Comparison of ENCODE assay signal across 8 cellular contexts in the genomic region with DNA sequence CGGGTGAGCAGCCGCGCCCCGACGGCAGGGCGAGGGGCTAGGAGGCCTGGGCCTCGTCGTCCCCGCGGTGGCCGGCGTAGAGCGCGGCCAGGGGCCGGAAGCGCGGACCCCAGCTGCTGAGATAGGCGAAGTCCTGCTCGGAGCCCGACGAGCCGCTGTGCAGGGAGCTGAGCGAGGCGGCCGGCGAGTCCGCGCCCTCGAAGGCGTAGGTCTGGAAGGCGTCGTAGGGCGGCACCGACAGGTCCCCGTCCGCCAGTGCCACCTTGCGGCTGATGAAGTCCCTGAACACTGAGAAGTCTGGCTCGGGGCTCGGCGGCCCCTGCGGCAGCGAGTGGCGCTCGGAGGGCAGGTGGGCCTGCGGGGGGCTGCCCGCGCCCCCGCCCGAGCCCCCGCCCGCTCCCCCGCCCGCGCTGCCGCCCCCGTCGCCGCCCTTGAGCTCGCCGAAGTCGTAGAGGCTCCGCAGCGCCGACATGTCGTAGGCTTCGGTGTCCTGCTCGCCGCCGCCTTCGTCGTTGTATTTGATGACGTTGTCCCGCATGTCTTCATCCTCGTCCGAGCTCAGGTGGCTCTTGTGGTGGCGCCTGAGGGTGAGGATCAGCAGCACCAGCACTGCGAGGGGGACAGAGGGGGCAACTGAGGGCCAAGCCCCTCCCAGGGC.
A peak's percentile ranks its signal among the peaks of the same experiment; 100 is the strongest.
DNase-seq lines count a peak whose midpoint lies in the region; ATAC-seq and TF ChIP-seq lines count a peak whose summit lies in the region.

No MANE protein-coding gene starts in this region.

- peaks cover 81% of the 10 kb centered on the region for H3K27me3 Mint-ChIP-seq in nephron progenitor cell (ENCODE audit: low read depth, poor library complexity)
- peaks cover 87% of the 10 kb centered on the region for H3K27me3 Mint-ChIP-seq in stimulated activated naive CD8-positive, alpha-beta T cell treated with anti-CD3 and anti-CD28 coated beads, Interleukin-15, amount 100 ng/mL, for 72 hours

- peak; percentile 91 for DNase-seq in GM10248 (ENCODE audit: extremely low spot score)
- DNase-seq in NCI-H526 (lab: John Stamatoyannopoulos, UW), result peak; percentile 69 to 92
- DNase-seq in activated T-cell treated with anti-CD3 and anti-CD28 coated beads for 24 hours (ENCODE audit: low read depth), result peak; percentile 61
- peak; percentile 31 for DNase-seq in fibroblast of gingiva (ENCODE audit: low read depth)
- peak; percentile 92 for DNase-seq in nephron progenitor cell
- DNase-seq in stimulated activated naive CD8-positive, alpha-beta T cell treated with anti-CD3 and anti-CD28 coated beads, Interleukin-15, amount 100 ng/mL, for 72 hours, result peak; percentile 65 to 71
- DNase-seq in NCI-H2107 (lab: John Stamatoyannopoulos, UW), result no peak

- CTCF ChIA-PET in GM10248 (lab: Yijun Ruan, JAX), result interaction anchor here (0.6 to 5.6 kb wide), 33 partner anchors 9 to 566 kb away, joined by 3 to 45 read pairs (median 5); no protein-coding TSS in a partner anchor

- peaks cover 32% of the 10 kb centered on the region for H3K4me1 Mint-ChIP-seq in nephron progenitor cell
- no peaks in the 10 kb centered on the region for H3K4me1 Mint-ChIP-seq in stimulated activated naive CD8-positive, alpha-beta T cell treated with anti-CD3 and anti-CD28 coated beads, Interleukin-15, amount 100 ng/mL, for 72 hours

- no peak overlapping the region for H3K4me3 Mint-ChIP-seq in nephron progenitor cell
- H3K4me3 Mint-ChIP-seq in stimulated activated naive CD8-positive, alpha-beta T cell treated with anti-CD3 and anti-CD28 coated beads, Interleukin-15, amount 100 ng/mL, for 72 hours, result no peak overlapping the region

- H3K36me3 Mint-ChIP-seq in nephron progenitor cell (ENCODE audit: low read depth), result no peaks in the 10 kb centered on the region

- ATAC-seq in stimulated activated naive CD8-positive, alpha-beta T cell treated with anti-CD3 and anti-CD28 coated beads, Interleukin-15, amount 100 ng/mL, for 72 hours, result peak; percentile 93
- ATAC-seq in GM18870 (IDR thresholded peaks at IDR 0.05; ENCODE audit: unreplicated experiment), result no peak

- TF ChIP-seq CTCF in GM10248 (IDR thresholded peaks at IDR 0.05; ENCODE audit: control extremely low read depth, extremely low read depth, low read depth, missing control alignments), result peak; percentile 88
- TF ChIP-seq CTCF in nephron progenitor cell (IDR thresholded peaks at IDR 0.05), result peak; percentile 41

- POLR2A ChIA-PET in GM10248 (lab: Yijun Ruan, JAX), result no interaction called here

- H3K9me3 Mint-ChIP-seq in nephron progenitor cell, result no peaks in the 10 kb centered on the region
- no peaks in the 10 kb centered on the region for H3K9me3 Mint-ChIP-seq in stimulated activated naive CD8-positive, alpha-beta T cell treated with anti-CD3 and anti-CD28 coated beads, Interleukin-15, amount 100 ng/mL, for 72 hours

- H3K27ac Mint-ChIP-seq in nephron progenitor cell, result no peak overlapping the region
- H3K27ac Mint-ChIP-seq in stimulated activated naive CD8-positive, alpha-beta T cell treated with anti-CD3 and anti-CD28 coated beads, Interleukin-15, amount 100 ng/mL, for 72 hours, result no peak overlapping the region
